28 cellular contexts compared by ENCODE assay signal in the genomic region with DNA sequence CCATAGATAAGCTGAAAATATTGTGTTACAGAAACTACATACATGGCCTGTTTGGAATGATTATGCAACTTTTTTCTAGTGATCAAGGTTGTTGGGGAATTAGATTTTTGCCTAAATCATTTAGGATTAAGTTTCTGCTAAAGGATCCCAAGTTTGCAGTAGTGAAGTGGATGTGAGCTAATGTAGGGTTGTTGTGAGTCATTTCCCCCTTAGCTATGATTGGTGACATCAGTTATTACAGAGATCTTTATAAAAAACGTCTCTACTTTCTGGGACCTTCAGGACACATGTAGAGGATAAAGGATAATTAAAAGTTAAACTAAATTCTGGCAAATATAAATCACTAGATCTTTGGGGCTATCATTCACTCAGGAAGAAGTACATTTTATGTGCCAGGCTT.
DNase-seq lines count a peak whose midpoint lies in the region; ATAC-seq and TF ChIP-seq lines count a peak whose summit lies in the region.
"Had no signal": no experiment of that assay in that cellular context is flagged by ENCODE, and none has a peak within 500 bp of the region (broad histone marks: within the 10 kb centered on the region; RNA-seq: fewer than 3 reads in every experiment).

No MANE protein-coding gene starts in this region.

- no peaks in the 10 kb centered on the region for H3K9me3 Mint-ChIP-seq in nephron progenitor cell
- H3K9me3 Mint-ChIP-seq: activated CD4-positive, alpha-beta T cell treated with anti-CD3 and anti-CD28 coated beads, Interleukin-2, amount 10 ng/mL, durations not matched to agents 24 days and 14 days; activated T-cell treated with anti-CD3 and anti-CD28 coated beads, Interleukin-2, amount 50 U/mL, for 24 hours; stimulated activated naive B cell treated with anti-CD40 and anti-IgM and Interleukin-4, amounts not matched to agents 10 μg/mL and 1 μg/mL and 100 μg/mL, for 72 hours had no signal

- H3K27ac ChIP-seq in RWPE2 (ENCODE audit: poor library complexity, severe bottlenecking): no peak overlapping the region
- H3K27ac ChIP-seq in aorta (ENCODE audit: low read depth in 1 of 2, low read length in 2 of 2): no peak overlapping the region
- H3K27ac ChIP-seq: body of pancreas, gastroesophageal sphincter, left lung, neutrophil, right lobe of liver, suprapubic skin had no signal

- H3K27me3 ChIP-seq in RWPE2 (ENCODE audit: insufficient read depth, poor library complexity, severe bottlenecking): no peaks in the 10 kb centered on the region
- no peaks in the 10 kb centered on the region for H3K27me3 ChIP-seq in aorta (ENCODE audit: control insufficient read depth in 1 of 2, insufficient read depth in 2 of 2, low read length in 1 of 2)
- H3K27me3 ChIP-seq: body of pancreas, gastroesophageal sphincter, left lung, right lobe of liver, suprapubic skin had no signal

- intact Hi-C loops in aorta (cut with DNase I): no loop called here

- no peak overlapping the region for H3K4me3 ChIP-seq in RWPE2 (ENCODE audit: severe bottlenecking)
- H3K4me3 ChIP-seq in fibroblast of mammary gland (ENCODE audit: control insufficient read depth, low read depth, low read length): no peak overlapping the region
- H3K4me3 ChIP-seq in aorta (ENCODE audit: low read length in 2 of 2): no peak overlapping the region
- H3K4me3 ChIP-seq: body of pancreas, gastroesophageal sphincter, left lung, right lobe of liver, suprapubic skin had no signal

- H3K9me3 ChIP-seq in RWPE2 (ENCODE audit: severe bottlenecking) (no peaks in the 10 kb centered on the region), aorta (ENCODE audit: control insufficient read depth, low read length) (no peaks in the 10 kb centered on the region)
- H3K9me3 ChIP-seq: body of pancreas, gastroesophageal sphincter, left lung, neutrophil, right lobe of liver, suprapubic skin had no signal

- peak; percentile 42 for DNase-seq in HCEC 1CT
- DNase-seq in RWPE2 (ENCODE audit: low spot score): no peak
- DNase-seq in fibroblast of mammary gland (ENCODE audit: low read depth): peak; percentile 45
- no peak for DNase-seq in stimulated activated CD4-positive, alpha-beta T cell treated with anti-CD3 and anti-CD28 coated beads, Interleukin-2, amount 100 ng/mL, for 24 hours
- DNase-seq in nephron progenitor cell: no peak
- DNase-seq in aorta: no peak
- DNase-seq: activated CD4-positive, alpha-beta T cell treated with anti-CD3 and anti-CD28 coated beads, Interleukin-2, amount 10 ng/mL, durations not matched to agents 24 days and 14 days; activated gamma-delta T cell treated with Interleukin-2 at 50 U/mL for 16 hours; activated T-cell treated with anti-CD3 and anti-CD28 coated beads, Interleukin-2, amount 50 U/mL, for 24 hours; body of pancreas; CD4-positive, CD25-positive, alpha-beta regulatory T cell; effector CD4-positive, alpha-beta T cell; H7; hypothalamus; immature natural killer cell; left lung; MV-4-11; NCI-H1694; NCI-H446 treated with DMSO at 0.1 percent for 48 hours; right lobe of liver; SHP77; stimulated activated naive B cell treated with anti-CD40 and anti-IgM and Interleukin-4, amounts not matched to agents 10 μg/mL and 1 μg/mL and 100 μg/mL, for 72 hours; T-helper 9 cell had no signal

- TF ChIP-seq CTCF in RWPE2 (IDR thresholded peaks at IDR 0.05; ENCODE audit: poor library complexity, severe bottlenecking) (no peak), fibroblast of mammary gland (conservative IDR thresholded peaks at IDR 0.05; ENCODE audit: control insufficient read depth, insufficient read depth, low read depth, low read length) (no peak), nephron progenitor cell (IDR thresholded peaks at IDR 0.05) (no peak)

- H3K36me3 Mint-ChIP-seq in nephron progenitor cell (ENCODE audit: low read depth): peaks cover 9% of the 10 kb centered on the region
- H3K36me3 Mint-ChIP-seq: CD4-positive, CD25-positive, alpha-beta regulatory T cell; immature natural killer cell; stimulated activated naive B cell treated with anti-CD40 and anti-IgM and Interleukin-4, amounts not matched to agents 10 μg/mL and 1 μg/mL and 100 μg/mL, for 72 hours had no signal

- H3K27ac Mint-ChIP-seq in nephron progenitor cell: no peak overlapping the region
- H3K27ac Mint-ChIP-seq: activated CD4-positive, alpha-beta T cell treated with anti-CD3 and anti-CD28 coated beads, Interleukin-2, amount 10 ng/mL, durations not matched to agents 24 days and 14 days; activated T-cell treated with anti-CD3 and anti-CD28 coated beads, Interleukin-2, amount 50 U/mL, for 24 hours; CD4-positive, CD25-positive, alpha-beta regulatory T cell; immature natural killer cell; progenitor cell of endocrine pancreas; stimulated activated naive B cell treated with anti-CD40 and anti-IgM and Interleukin-4, amounts not matched to agents 10 μg/mL and 1 μg/mL and 100 μg/mL, for 72 hours had no signal

- WGBS in aorta, 2 donors: 27 to 28% methylated on average over 1 of the region's 1 CpG

- H3K27me3 Mint-ChIP-seq in nephron progenitor cell (ENCODE audit: low read depth, poor library complexity): peaks cover 4% of the 10 kb centered on the region
- H3K27me3 Mint-ChIP-seq: progenitor cell of endocrine pancreas had no signal

- peaks cover 14% of the 10 kb centered on the region for H3K4me1 Mint-ChIP-seq in nephron progenitor cell
- H3K4me1 Mint-ChIP-seq: CD4-positive, CD25-positive, alpha-beta regulatory T cell; immature natural killer cell; stimulated activated naive B cell treated with anti-CD40 and anti-IgM and Interleukin-4, amounts not matched to agents 10 μg/mL and 1 μg/mL and 100 μg/mL, for 72 hours had no signal

- H3K4me3 Mint-ChIP-seq in nephron progenitor cell: no peak overlapping the region
- H3K4me3 Mint-ChIP-seq: activated CD4-positive, alpha-beta T cell treated with anti-CD3 and anti-CD28 coated beads, Interleukin-2, amount 10 ng/mL, durations not matched to agents 24 days and 14 days; activated T-cell treated with anti-CD3 and anti-CD28 coated beads, Interleukin-2, amount 50 U/mL, for 24 hours; CD4-positive, CD25-positive, alpha-beta regulatory T cell; immature natural killer cell; stimulated activated naive B cell treated with anti-CD40 and anti-IgM and Interleukin-4, amounts not matched to agents 10 μg/mL and 1 μg/mL and 100 μg/mL, for 72 hours had no signal

- H3K4me1 ChIP-seq in RWPE2 (ENCODE audit: insufficient read depth, poor library complexity, severe bottlenecking) (peaks cover 14% of the 10 kb centered on the region), aorta (ENCODE audit: control insufficient read depth in 1 of 2, insufficient read depth in 2 of 2, low read length in 2 of 2) (peaks cover 0 to 3% of the 10 kb centered on the region in 2 donors)
- H3K4me1 ChIP-seq: body of pancreas, gastroesophageal sphincter, left lung, right lobe of liver, suprapubic skin had no signal

- H3K36me3 ChIP-seq in RWPE2 (ENCODE audit: low read depth): no peaks in the 10 kb centered on the region
- no peaks in the 10 kb centered on the region for H3K36me3 ChIP-seq in aorta (ENCODE audit: control insufficient read depth in 1 of 2, insufficient read depth in 2 of 2, low read length in 1 of 2)
- H3K36me3 ChIP-seq: gastroesophageal sphincter, left lung, neutrophil, right lobe of liver had no signal

- ATAC-seq in RWPE2 (ENCODE audit: low read depth) (peak; percentile 36; the same call in 1 of the 3 replicates), GM19328 (IDR thresholded peaks at IDR 0.05; ENCODE audit: unreplicated experiment) (no peak), aorta (ENCODE audit: low FRiP score) (no peak)
- ATAC-seq: body of pancreas; gastroesophageal sphincter; left lung; right lobe of liver; stimulated activated naive B cell treated with anti-CD40 and anti-IgM and Interleukin-4, amounts not matched to agents 10 μg/mL and 1 μg/mL and 100 μg/mL, for 72 hours had no signal

Comparison
In these comparisons a context has a peak if more than half of its experiments do, and no peak if none do; other contexts are left out.
1. DNase-seq: peak in HCEC 1CT (single experiment) and fibroblast of mammary gland (single experiment); none in RWPE2 (single experiment), stimulated activated CD4-positive, alpha-beta T cell treated with anti-CD3 and anti-CD28 coated beads, Interleukin-2, amount 100 ng/mL, for 24 hours (0 of 2), nephron progenitor cell (single experiment) and aorta (0 of 2).